In the genomic region with DNA sequence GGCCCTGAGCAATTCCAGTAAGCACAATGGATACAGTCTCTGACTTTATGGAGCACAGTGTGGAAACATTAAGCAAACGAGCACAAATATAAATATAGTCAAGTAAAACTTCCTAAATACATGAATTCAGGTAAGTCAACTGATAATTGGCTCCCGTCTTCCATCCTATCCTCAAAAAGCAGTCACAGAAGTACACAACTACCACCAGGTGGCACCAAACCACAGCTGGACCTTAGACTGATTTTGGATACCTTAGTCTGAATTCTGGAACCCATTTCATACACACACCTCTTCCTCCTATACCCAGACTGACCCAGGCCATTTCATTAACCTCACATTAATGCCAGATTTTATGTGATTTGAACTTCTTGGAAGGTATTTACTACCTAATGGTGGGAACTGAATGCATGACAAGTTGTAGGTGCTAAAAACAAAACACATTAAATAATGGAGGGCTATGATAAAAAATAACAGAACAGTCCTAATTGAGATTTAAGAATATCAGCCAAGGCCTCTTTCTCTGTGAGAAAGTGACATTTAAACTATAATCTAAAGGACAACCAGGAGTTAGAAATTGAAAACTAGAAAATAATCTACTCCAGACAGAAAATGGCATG, we compare ENCODE assay signal across 8 cellular contexts.
A peak's percentile ranks its signal among the peaks of the same experiment; 100 is the strongest.
DNase-seq lines count a peak whose midpoint lies in the region; ATAC-seq and TF ChIP-seq lines count a peak whose summit lies in the region.

No MANE protein-coding gene starts in this region.

- H3K9me2 ChIP-seq in HCT116 (ENCODE audit: insufficient read depth) (no peaks in the 10 kb centered on the region), SU-DHL-6 (replicated peaks; ENCODE audit: insufficient read depth, low read length) (no peaks in the 10 kb centered on the region)

- no peaks in the 10 kb centered on the region for H3K4me1 ChIP-seq in HCT116 (ENCODE audit: control insufficient read depth in 1 of 2, insufficient read depth in 2 of 2, low read length in 2 of 2)

- no peaks in the 10 kb centered on the region for H3K36me3 ChIP-seq in HCT116 (ENCODE audit: control insufficient read depth in 1 of 2, insufficient read depth in 2 of 2, low read length in 2 of 2)
- H3K36me3 ChIP-seq in SU-DHL-6 (ENCODE audit: low read length), result no peaks in the 10 kb centered on the region

- intact Hi-C loops in HCT116 (cut with micrococcal nuclease), result loop anchor here (1.0 to 10.0 kb wide), 5 partner anchors 67 to 435 kb away; no protein-coding TSS in a partner anchor
- intact Hi-C loops in left cardiac atrium (cut with DNase I), result loop anchor here in 1 of 2 donors (5.0 kb wide), 2 partner anchors 78 to 128 kb away; a partner anchor contains a TSS

- H2AFZ ChIP-seq in HCT116 (ENCODE audit: low read depth, low read length, poor library complexity, severe bottlenecking) (no peak overlapping the region), SU-DHL-6 (ENCODE audit: low read depth, low read length, severe bottlenecking) (no peak overlapping the region)

- ATAC-seq in HCT116 (peak; percentile 94), left cardiac atrium (peak; percentile 67 to 84)

- H3K9ac ChIP-seq in HCT116 (ENCODE audit: low read length), result no peak overlapping the region
- H3K9ac ChIP-seq in SU-DHL-6 (ENCODE audit: low read length), result no peak overlapping the region

- H3K4me2 ChIP-seq in HCT116 (ENCODE audit: low read length) (no peak overlapping the region), SU-DHL-6 (ENCODE audit: low read depth, low read length, poor library complexity, severe bottlenecking) (no peak overlapping the region)

- POLR2A ChIA-PET in HCT116 (lab: Charles Lee), result interaction anchor here (1.6 kb wide), 1 partner anchor 8 kb away, joined by 3 read pairs; no protein-coding TSS in a partner anchor

- no peaks in the 10 kb centered on the region for H3K9me3 ChIP-seq in HCT116 (ENCODE audit: control insufficient read depth in 1 of 2, insufficient read depth in 1 of 2, low read depth in 1 of 2, low read length in 2 of 2)
- no peaks in the 10 kb centered on the region for H3K9me3 ChIP-seq in SU-DHL-6 (ENCODE audit: insufficient read depth, low read length)

- no TSS peak for BruUV-seq in HCT116 (replicated peaks; lab: Mats Ljungman, UMichigan)

- DNase-seq in GM04504 (ENCODE audit: low read depth), result peak; percentile 56
- peak; percentile 84 for DNase-seq in HCT116 (ENCODE audit: low read depth, low spot score)
- DNase-seq in NCI-H128 (lab: John Stamatoyannopoulos, UW; ENCODE audit: unreplicated experiment), result peak; percentile 75
- DNase-seq in activated naive CD8-positive, alpha-beta T cell treated with anti-CD3 and anti-CD28 coated beads, Interleukin-2, amount 50 U/mL, for 16 hours (ENCODE audit: low read depth, low spot score), result peak; percentile 58
- DNase-seq in left cardiac atrium, result peak; percentile 60
- peak; percentile 48 for DNase-seq in retinal pigment epithelial cell (ENCODE audit: low read depth)
- no peak for DNase-seq in OCI-M2 (lab: John Stamatoyannopoulos, UW; ENCODE audit: unreplicated experiment)

- H3K27ac ChIP-seq in HCT116 (ENCODE audit: low read depth, low read length) (no peak overlapping the region), SU-DHL-6 (ENCODE audit: low read depth, low read length) (no peak overlapping the region)

- H3K27me3 ChIP-seq in HCT116 (ENCODE audit: insufficient read depth, low read length) (no peaks in the 10 kb centered on the region), SU-DHL-6 (ENCODE audit: low read length) (no peaks in the 10 kb centered on the region)

- no peaks in the 10 kb centered on the region for H3K79me2 ChIP-seq in HCT116 (ENCODE audit: insufficient read depth, low read length)
- no peaks in the 10 kb centered on the region for H3K79me2 ChIP-seq in SU-DHL-6 (ENCODE audit: insufficient read depth, low read length)

- TF ChIP-seq CTCF in HCT116 (IDR thresholded peaks at IDR 0.05 in 2 of 3, conservative IDR thresholded peaks at IDR 0.05 in 1 of 3; ENCODE audit: borderline replicate concordance in 1 of 3, insufficient read depth in 1 of 3, low read depth in 2 of 3, low read length in 2 of 3) (peak; percentile 80 to 88 (median 86)), SU-DHL-6 (IDR thresholded peaks at IDR 0.05; ENCODE audit: insufficient read depth, low read length, poor library complexity, severe bottlenecking) (peak; percentile 38), retinal pigment epithelial cell (conservative IDR thresholded peaks at IDR 0.05; ENCODE audit: low read depth, low read length) (peak; percentile 88)

- no peaks in the 10 kb centered on the region for H3F3A ChIP-seq in SU-DHL-6 (ENCODE audit: insufficient read depth)

- peak; percentile 92 for TF ChIP-seq RAD21 in HCT116 (IDR thresholded peaks at IDR 0.05; ENCODE audit: low read depth)

- no peaks in the 10 kb centered on the region for H4K20me1 ChIP-seq in HCT116 (ENCODE audit: insufficient read depth)
- no peaks in the 10 kb centered on the region for H4K20me1 ChIP-seq in SU-DHL-6 (ENCODE audit: low read depth, low read length)

- RAD21 ChIA-PET in HCT116 (lab: Charles Lee; ENCODE audit: low non-redundant PET in 1 of 2, low total read pairs in 2 of 2, uncharacterized antibody in 2 of 2, unreplicated experiment in 2 of 2), result no interaction called here

- H3K4me3 ChIP-seq in HCT116 (replicated peaks in 1 of 2; ENCODE audit: low read depth in 1 of 2, low read length in 2 of 2) (no peak overlapping the region), SU-DHL-6 (ENCODE audit: insufficient read depth, low read length, poor library complexity, severe bottlenecking) (no peak overlapping the region), retinal pigment epithelial cell (ENCODE audit: low read length) (no peak overlapping the region)

- CTCF ChIA-PET in HCT116 (lab: Charles Lee), result interaction anchor here (0.5 to 2.6 kb wide), 10 partner anchors 9 to 196 kb away, joined by 3 to 8 read pairs (median 4); a partner anchor contains a TSS

- TF ChIP-seq POLR2A in HCT116 (IDR thresholded peaks at IDR 0.05; ENCODE audit: borderline replicate concordance, extremely low read depth, insufficient read depth, insufficient read length), result no peak

TF ChIP-seq in HCT116, 20 proteins besides CTCF, POLR2A, EP300 and RAD21:
- TF ChIP-seq CBX3 (IDR thresholded peaks at IDR 0.05; ENCODE audit: low read depth) (no peak), ZNF274 (IDR thresholded peaks at IDR 0.05; ENCODE audit: low read depth, low read length) (no peak), YY1 (IDR thresholded peaks at IDR 0.05; ENCODE audit: extremely low read depth, insufficient replicate concordance, low read depth, low read length) (peak; percentile 34), SRF (IDR thresholded peaks at IDR 0.05; ENCODE audit: low read depth) (no peak)
TF ChIP-seq in HCT116: peak in this region for 1.

Comparison
In these comparisons a context has a peak if more than half of its experiments do, and no peak if none do; other contexts are left out.
1. CTCF ChIP-seq: peak in every context shown above with its lines; median percentile 88 in retinal pigment epithelial cell; 86 in HCT116; 38 in SU-DHL-6.